10 cellular contexts compared by ENCODE assay signal in genomic region chr3:28575100-28575747, GRCh38.
DNase-seq lines count a peak whose midpoint lies in the region; ATAC-seq, FAIRE-seq and TF ChIP-seq lines count a peak whose summit lies in the region.
"Had no signal": no experiment of that assay in that cellular context is flagged by ENCODE, and none has a peak within 500 bp of the region (broad histone marks: within the 10 kb centered on the region; RNA-seq: fewer than 3 reads in every experiment).

No MANE protein-coding gene starts in this region.

- no peaks in the 10 kb centered on the region for H3K36me3 ChIP-seq in Peyer's patch
- no peaks in the 10 kb centered on the region for H3K36me3 ChIP-seq in heart left ventricle
- no peaks in the 10 kb centered on the region for H3K36me3 ChIP-seq in prostate gland
- no peaks in the 10 kb centered on the region for H3K36me3 ChIP-seq in small intestine (ENCODE audit: control insufficient read depth in 2 of 2, insufficient read depth in 2 of 2, low read length in 2 of 2)

- TF ChIP-seq POLR2A in Peyer's patch (IDR thresholded peaks at IDR 0.05), result no peak
- TF ChIP-seq POLR2A in heart left ventricle (IDR thresholded peaks at IDR 0.05), result no peak
- no peak for TF ChIP-seq POLR2A in prostate gland (IDR thresholded peaks at IDR 0.05)

- no peak for FAIRE-seq in RCC 7860 (lab: Jason Lieb, UNC)
- no peak for FAIRE-seq in small intestine (lab: Jason Lieb, UNC)
- FAIRE-seq: GM12878 had no signal

- no peak overlapping the region for H3K4me3 Mint-ChIP-seq in activated T-helper 1 cell treated with anti-CD3 and anti-CD28 coated beads, Interleukin-12 subunit alpha, Interleukin-12 subunit beta, Interleukin-2, Interleukin-4 antibody, amounts not matched to agents 30 ng/mL and 10 ng/mL and 1 ng/mL, durations not matched to agents 14 hours and 24 hours and 36 hours

- intact Hi-C loops in heart left ventricle (cut with DNase I), result loop anchor here in 1 of 10 donors (10.0 kb wide), 1 partner anchor 150 kb away; no protein-coding TSS in a partner anchor
- intact Hi-C loops in prostate gland (cut with DNase I), result no loop called here
- intact Hi-C loops in activated T-helper 1 cell treated with anti-CD3 and anti-CD28 coated beads, Interleukin-12 subunit alpha, Interleukin-12 subunit beta, Interleukin-2, Interleukin-4 antibody, amounts not matched to agents 30 ng/mL and 10 ng/mL and 1 ng/mL, durations not matched to agents 14 hours and 24 hours and 36 hours (cut with micrococcal nuclease), result loop anchor here (5.0 kb wide), 1 partner anchor 858 kb away; no protein-coding TSS in a partner anchor

- peaks cover 9% of the 10 kb centered on the region for H3K4me1 Mint-ChIP-seq in activated T-helper 1 cell treated with anti-CD3 and anti-CD28 coated beads, Interleukin-12 subunit alpha, Interleukin-12 subunit beta, Interleukin-2, Interleukin-4 antibody, amounts not matched to agents 30 ng/mL and 10 ng/mL and 1 ng/mL, durations not matched to agents 14 hours and 24 hours and 36 hours (ENCODE audit: low read depth)

- TF ChIP-seq CTCF in Peyer's patch (IDR thresholded peaks at IDR 0.05) (no peak), heart left ventricle (IDR thresholded peaks at IDR 0.05) (peak in 1 of 12 donors; percentile 1), prostate gland (IDR thresholded peaks at IDR 0.05) (peak in 1 of 4 experiments; percentile 38)

- H3K9me3 ChIP-seq in Peyer's patch (peaks cover 0 to 4% (median 0%) of the 10 kb centered on the region in 4 donors), heart left ventricle (no peaks in the 10 kb centered on the region), prostate gland (no peaks in the 10 kb centered on the region), small intestine (ENCODE audit: control insufficient read depth, low read depth) (no peaks in the 10 kb centered on the region)

- no peak overlapping the region for H3K27ac ChIP-seq in Peyer's patch
- peak overlapping the region in 1 of 12 donors; percentile 15 for H3K27ac ChIP-seq in heart left ventricle
- H3K27ac ChIP-seq in prostate gland, result peak overlapping the region; percentile 71 to 75
- no peak overlapping the region for H3K27ac ChIP-seq in small intestine (ENCODE audit: low read depth in 1 of 2, low read length in 1 of 2)

- H3K36me3 Mint-ChIP-seq in activated T-helper 1 cell treated with anti-CD3 and anti-CD28 coated beads, Interleukin-12 subunit alpha, Interleukin-12 subunit beta, Interleukin-2, Interleukin-4 antibody, amounts not matched to agents 30 ng/mL and 10 ng/mL and 1 ng/mL, durations not matched to agents 14 hours and 24 hours and 36 hours (ENCODE audit: low read depth), result no peaks in the 10 kb centered on the region

- H3K27me3 Mint-ChIP-seq in activated T-helper 1 cell treated with anti-CD3 and anti-CD28 coated beads, Interleukin-12 subunit alpha, Interleukin-12 subunit beta, Interleukin-2, Interleukin-4 antibody, amounts not matched to agents 30 ng/mL and 10 ng/mL and 1 ng/mL, durations not matched to agents 14 hours and 24 hours and 36 hours (ENCODE audit: insufficient read depth), result peaks cover 45% of the 10 kb centered on the region

- 1% methylated on average over 25 to 56 of the region's 56 CpGs for WGBS in heart left ventricle, 4 donors
- 2% methylated on average over 56 of the region's 56 CpGs for WGBS in prostate gland
- WGBS in small intestine, 3 donors, result 3 to 15% (median 8%) methylated on average over 50 to 56 of the region's 56 CpGs

- H3K27ac Mint-ChIP-seq in activated T-helper 1 cell treated with anti-CD3 and anti-CD28 coated beads, Interleukin-12 subunit alpha, Interleukin-12 subunit beta, Interleukin-2, Interleukin-4 antibody, amounts not matched to agents 30 ng/mL and 10 ng/mL and 1 ng/mL, durations not matched to agents 14 hours and 24 hours and 36 hours, result no peak overlapping the region

- peaks cover 0 to 7% (median 0%) of the 10 kb centered on the region in 4 donors for H3K4me1 ChIP-seq in Peyer's patch
- H3K4me1 ChIP-seq in heart left ventricle, result peaks cover 0 to 19% (median 2%) of the 10 kb centered on the region in 12 donors
- H3K4me1 ChIP-seq in prostate gland (replicated peaks), result no peaks in the 10 kb centered on the region
- no peaks in the 10 kb centered on the region for H3K4me1 ChIP-seq in small intestine (ENCODE audit: control insufficient read depth in 2 of 2, insufficient read depth in 1 of 2, low read depth in 1 of 2, low read length in 1 of 2)

- H3K9me3 Mint-ChIP-seq in activated T-helper 1 cell treated with anti-CD3 and anti-CD28 coated beads, Interleukin-12 subunit alpha, Interleukin-12 subunit beta, Interleukin-2, Interleukin-4 antibody, amounts not matched to agents 30 ng/mL and 10 ng/mL and 1 ng/mL, durations not matched to agents 14 hours and 24 hours and 36 hours, result no peaks in the 10 kb centered on the region

- DNase-seq in ELF-1 (ENCODE audit: low read depth, low spot score) (peak; percentile 64), Peyer's patch (no peak), heart left ventricle (peak; percentile 11 to 57 (median 29)), prostate gland (ENCODE audit: low spot score) (peak; percentile 30), RCC 7860 (ENCODE audit: low spot score) (no peak), activated gamma-delta T cell treated with Interleukin-2 at 50 U/mL for 16 hours (no peak), small intestine (no peak)
- DNase-seq in activated T-helper 1 cell treated with anti-CD3 and anti-CD28 coated beads, Interleukin-12 subunit alpha, Interleukin-12 subunit beta, Interleukin-2, Interleukin-4 antibody, amounts not matched to agents 30 ng/mL and 10 ng/mL and 1 ng/mL, durations not matched to agents 14 hours and 24 hours and 36 hours (ENCODE audit: low spot score), result no peak
- DNase-seq: central memory CD4-positive, alpha-beta T cell had no signal

- H3K4me3 ChIP-seq in Peyer's patch (peak overlapping the region; percentile 11 to 38 (median 34)), heart left ventricle (peak overlapping the region; percentile 22 to 72 (median 57)), prostate gland (peak overlapping the region; percentile 54 to 62), small intestine (ENCODE audit: low read depth in 1 of 2, low read length in 2 of 2) (no peak overlapping the region)
- H3K4me3 ChIP-seq: GM12878 had no signal

- H3K27me3 ChIP-seq in Peyer's patch, result no peaks in the 10 kb centered on the region
- H3K27me3 ChIP-seq in heart left ventricle, result peaks cover 0 to 38% (median 0%) of the 10 kb centered on the region in 9 donors
- no peaks in the 10 kb centered on the region for H3K27me3 ChIP-seq in prostate gland (replicated peaks; ENCODE audit: insufficient read depth)
- H3K27me3 ChIP-seq in small intestine (ENCODE audit: control insufficient read depth in 2 of 2, insufficient read depth in 2 of 2, low read length in 2 of 2), result peaks cover 0 to 12% of the 10 kb centered on the region in 2 donors

- ATAC-seq in heart left ventricle, result peak; percentile 32 to 75 (median 70)
- ATAC-seq: GM12878 had no signal

Comparison
In these comparisons a context has a peak if more than half of its experiments do, and no peak if none do; other contexts are left out.
1. DNase-seq: peak in ELF-1 (single experiment), heart left ventricle (5 of 5) and prostate gland (single experiment); none in Peyer's patch (0 of 3), RCC 7860 (single experiment), activated gamma-delta T cell treated with Interleukin-2 at 50 U/mL for 16 hours (single experiment), activated T-helper 1 cell treated with anti-CD3 and anti-CD28 coated beads, Interleukin-12 subunit alpha, Interleukin-12 subunit beta, Interleukin-2, Interleukin-4 antibody, amounts not matched to agents 30 ng/mL and 10 ng/mL and 1 ng/mL, durations not matched to agents 14 hours and 24 hours and 36 hours (single experiment) and small intestine (single experiment).
2. H3K27ac ChIP-seq: peak in prostate gland (2 of 2); none in Peyer's patch (0 of 4) and small intestine (0 of 2).
3. H3K4me3 ChIP-seq: peak in Peyer's patch (4 of 4), heart left ventricle (12 of 12) and prostate gland (2 of 2); none in small intestine (0 of 2).